ENCODE assay signal across 18 cellular contexts in genomic region chr17:59757881-59758385, GRCh38. TPM values are rescaled to one million over a fixed set of nuclear protein-coding genes. Genes with fewer than 3 reads are reported as not detected.
DNase-seq lines count a peak whose midpoint lies in the region; ATAC-seq and TF ChIP-seq lines count a peak whose summit lies in the region.
"Had no signal": no experiment of that assay in that cellular context is flagged by ENCODE, and none has a peak within 500 bp of the region (broad histone marks: within the 10 kb centered on the region; RNA-seq: fewer than 3 reads in every experiment).

No MANE protein-coding gene starts in this region.

- no peak for ATAC-seq in CD4-positive, CD25-positive, alpha-beta regulatory T cell (ENCODE audit: low read depth in 2 of 2)
- ATAC-seq in activated naive CD4-positive, alpha-beta T cell treated with anti-CD3 and anti-CD28 coated beads, Interleukin-2, amount 50 U/mL, for 72 hours = no peak
- ATAC-seq in naive thymus-derived CD4-positive, alpha-beta T cell = no peak
- ATAC-seq: left lobe of liver had no signal

- H3K4me1 ChIP-seq in CD4-positive, CD25-positive, alpha-beta regulatory T cell (ENCODE audit: control insufficient read depth, insufficient read depth, low read length, poor library complexity, severe bottlenecking) = peaks cover 45% of the 10 kb centered on the region
- H3K4me1 ChIP-seq in naive thymus-derived CD4-positive, alpha-beta T cell (ENCODE audit: control insufficient read depth in 2 of 2, insufficient read depth in 2 of 2, low read length in 2 of 2) = peaks cover 0 to 5% of the 10 kb centered on the region in 2 donors

- peaks cover 42 to 78% (median 54%) of the 10 kb centered on the region in 4 donors for H3K4me1 Mint-ChIP-seq in CD4-positive, CD25-positive, alpha-beta regulatory T cell
- H3K4me1 Mint-ChIP-seq in nephron = peaks cover 37% of the 10 kb centered on the region
- peaks cover 14 to 69% (median 30%) of the 10 kb centered on the region in 7 donors for H3K4me1 Mint-ChIP-seq in naive thymus-derived CD4-positive, alpha-beta T cell

- CTCF ChIA-PET in naive thymus-derived CD4-positive, alpha-beta T cell (lab: Charles Lee) = no interaction called here

- no peak overlapping the region for H3K4me3 ChIP-seq in CD4-positive, CD25-positive, alpha-beta regulatory T cell (ENCODE audit: low read depth, low read length)
- H3K4me3 ChIP-seq in H7 (ENCODE audit: insufficient read depth, low read depth, low read length) = no peak overlapping the region
- H3K4me3 ChIP-seq in naive thymus-derived CD4-positive, alpha-beta T cell (ENCODE audit: low read length) = no peak overlapping the region
- H3K4me3 ChIP-seq: BLaER1 treated with 17β-estradiol and CSF1 and Interleukin-3, amounts not matched to agents 10 nM and 100 nM; SJSA1; testis had no signal

- POLR2A ChIA-PET in naive thymus-derived CD4-positive, alpha-beta T cell (lab: Charles Lee) = interaction anchor here (0.6 kb wide), 1 partner anchor 683 kb away, joined by 4 read pairs; no protein-coding TSS in a partner anchor

- peaks cover 15% of the 10 kb centered on the region for H3K36me3 Mint-ChIP-seq in CD4-positive, CD25-positive, alpha-beta regulatory T cell
- H3K36me3 Mint-ChIP-seq in activated naive CD4-positive, alpha-beta T cell treated with anti-CD3 and anti-CD28 coated beads, Interleukin-2, amount 50 U/mL, for 72 hours = peaks cover 37 to 58% of the 10 kb centered on the region in 2 donors
- peaks cover 32% of the 10 kb centered on the region for H3K36me3 Mint-ChIP-seq in nephron (ENCODE audit: low read depth)
- peaks cover 15 to 41% (median 24%) of the 10 kb centered on the region in 5 donors for H3K36me3 Mint-ChIP-seq in naive thymus-derived CD4-positive, alpha-beta T cell

- H3K9me3 ChIP-seq in CD4-positive, CD25-positive, alpha-beta regulatory T cell (ENCODE audit: control insufficient read depth in 2 of 2, low read length in 2 of 2) = peaks cover 2 to 5% of the 10 kb centered on the region in 2 experiments
- no peaks in the 10 kb centered on the region for H3K9me3 ChIP-seq in naive thymus-derived CD4-positive, alpha-beta T cell (ENCODE audit: control insufficient read depth in 2 of 3, low read length in 3 of 3)
- H3K9me3 ChIP-seq: SJSA1, testis had no signal

- peak overlapping the region; percentile 3 for H3K27ac ChIP-seq in CD4-positive, CD25-positive, alpha-beta regulatory T cell (ENCODE audit: insufficient read depth, low read length, poor library complexity, severe bottlenecking)
- no peak overlapping the region for H3K27ac ChIP-seq in naive thymus-derived CD4-positive, alpha-beta T cell (ENCODE audit: low read depth, low read length)
- H3K27ac ChIP-seq: 22Rv1; BLaER1 treated with 17β-estradiol and CSF1 and Interleukin-3, amounts not matched to agents 10 nM and 100 nM; HL-60; KMS-11; testis had no signal

- H3K4me3 Mint-ChIP-seq in CD4-positive, CD25-positive, alpha-beta regulatory T cell = peak overlapping the region in 2 of 4 donors; percentile 3 to 63
- no peak overlapping the region for H3K4me3 Mint-ChIP-seq in nephron
- H3K4me3 Mint-ChIP-seq in naive thymus-derived CD4-positive, alpha-beta T cell = peak overlapping the region in 1 of 10 donors; percentile 3

- H3K27me3 Mint-ChIP-seq in CD4-positive, CD25-positive, alpha-beta regulatory T cell = no peaks in the 10 kb centered on the region
- H3K27me3 Mint-ChIP-seq in nephron (ENCODE audit: low read depth) = no peaks in the 10 kb centered on the region
- H3K27me3 Mint-ChIP-seq in naive thymus-derived CD4-positive, alpha-beta T cell = no peaks in the 10 kb centered on the region

- H3K36me3 ChIP-seq in CD4-positive, CD25-positive, alpha-beta regulatory T cell (ENCODE audit: control insufficient read depth, insufficient read depth, low read length) = no peaks in the 10 kb centered on the region
- no peaks in the 10 kb centered on the region for H3K36me3 ChIP-seq in H7 (replicated peaks; ENCODE audit: control insufficient read depth, insufficient read depth, low read length)
- no peaks in the 10 kb centered on the region for H3K36me3 ChIP-seq in naive thymus-derived CD4-positive, alpha-beta T cell (ENCODE audit: control insufficient read depth in 2 of 3, insufficient read depth in 3 of 3, low read length in 3 of 3)

- no peak for TF ChIP-seq CTCF in nephron (IDR thresholded peaks at IDR 0.05; ENCODE audit: unreplicated experiment in 3 of 3)

- H3K9me3 Mint-ChIP-seq in CD4-positive, CD25-positive, alpha-beta regulatory T cell = peaks cover 0 to 6% (median 0%) of the 10 kb centered on the region in 7 donors
- peaks cover 5% of the 10 kb centered on the region in 2 donors for H3K9me3 Mint-ChIP-seq in activated naive CD4-positive, alpha-beta T cell treated with anti-CD3 and anti-CD28 coated beads, Interleukin-2, amount 50 U/mL, for 72 hours
- H3K9me3 Mint-ChIP-seq in nephron = peaks cover 4% of the 10 kb centered on the region
- peaks cover 0 to 7% (median 4%) of the 10 kb centered on the region in 11 donors for H3K9me3 Mint-ChIP-seq in naive thymus-derived CD4-positive, alpha-beta T cell

- H3K27me3 ChIP-seq in CD4-positive, CD25-positive, alpha-beta regulatory T cell (ENCODE audit: control insufficient read depth, insufficient read depth, low read length) = no peaks in the 10 kb centered on the region
- H3K27me3 ChIP-seq in H7 (ENCODE audit: control insufficient read depth, insufficient read depth, low read length) = no peaks in the 10 kb centered on the region
- no peaks in the 10 kb centered on the region for H3K27me3 ChIP-seq in naive thymus-derived CD4-positive, alpha-beta T cell (ENCODE audit: control insufficient read depth in 2 of 2, insufficient read depth in 2 of 2, low read length in 2 of 2)
- H3K27me3 ChIP-seq: BLaER1 treated with 17β-estradiol and CSF1 and Interleukin-3, amounts not matched to agents 10 nM and 100 nM; SJSA1; testis had no signal

- H3K27ac Mint-ChIP-seq in CD4-positive, CD25-positive, alpha-beta regulatory T cell = peak overlapping the region; percentile 11 to 51 (median 16)
- H3K27ac Mint-ChIP-seq in activated naive CD4-positive, alpha-beta T cell treated with anti-CD3 and anti-CD28 coated beads, Interleukin-2, amount 50 U/mL, for 72 hours = peak overlapping the region; percentile 78 to 100
- peak overlapping the region in 2 of 3 experiments; percentile 29 to 95 for H3K27ac Mint-ChIP-seq in nephron
- peak overlapping the region in 3 of 9 donors; percentile 26 to 62 (median 28) for H3K27ac Mint-ChIP-seq in naive thymus-derived CD4-positive, alpha-beta T cell

- intact Hi-C loops in naive thymus-derived CD4-positive, alpha-beta T cell (cut with micrococcal nuclease) = loop anchor here in 1 of 2 donors (10.0 kb wide), 1 partner anchor 347 kb away; no protein-coding TSS in a partner anchor

- DNase-seq in DMS 273 (lab: John Stamatoyannopoulos, UW; ENCODE audit: unreplicated experiment) (peak; percentile 56), DMS 273 treated with DMSO at 0.1 percent for 48 hours (lab: John Stamatoyannopoulos, UW) (no peak), hippocampal formation (lab: John Stamatoyannopoulos, UW) (no peak), H7 (no peak)
- DNase-seq in CD4-positive, CD25-positive, alpha-beta regulatory T cell = no peak
- DNase-seq in activated naive CD4-positive, alpha-beta T cell treated with anti-CD3 and anti-CD28 coated beads, Interleukin-2, amount 50 U/mL, for 72 hours (ENCODE audit: low spot score in 2 of 2) = no peak
- no peak for DNase-seq in naive thymus-derived CD4-positive, alpha-beta T cell
- DNase-seq: NCI-H1417; NCI-H510A; stimulated activated CD4-positive, alpha-beta T cell treated with anti-CD3 and anti-CD28 coated beads, Interleukin-15, amount 100 ng/mL, for 24 hours; testis had no signal

RNA-seq across cellular contexts. Expression of gene VMP1, which starts 50.5 kb away (rescaled TPM):
- 238 TPM for total RNA-seq in CD4-positive, CD25-positive, alpha-beta regulatory T cell
- 10 to 100 TPM; 50.3 to 84.2 (median 65.6) TPM for polyA plus RNA-seq in CD4-positive, CD25-positive, alpha-beta regulatory T cell
- 100 to 1,000 TPM; 344 to 725 TPM for total RNA-seq in activated naive CD4-positive, alpha-beta T cell treated with anti-CD3 and anti-CD28 coated beads, Interleukin-2, amount 50 U/mL, for 72 hours
- 64.2 and 67.4 TPM in 2 replicates for total RNA-seq in H7 (2014; rRNA removed; shearing (Covaris generic))
- 100 to 1,000 TPM in 2 of 5 experiments, 10 to 100 TPM in 3; 70.3 to 370 (median 82.5) TPM for total RNA-seq in naive thymus-derived CD4-positive, alpha-beta T cell
- 10 to 100 TPM; 42.0 to 48.4 TPM for polyA plus RNA-seq in naive thymus-derived CD4-positive, alpha-beta T cell

RNA-seq across cellular contexts. Expression of gene PTRH2, which starts 50.7 kb away (rescaled TPM):
- 8.4 TPM for total RNA-seq in CD4-positive, CD25-positive, alpha-beta regulatory T cell
- polyA plus RNA-seq in CD4-positive, CD25-positive, alpha-beta regulatory T cell = 10 to 100 TPM; 16.2 to 23.2 (median 21.4) TPM
- 10 to 100 TPM; 18.9 to 42.8 TPM for total RNA-seq in activated naive CD4-positive, alpha-beta T cell treated with anti-CD3 and anti-CD28 coated beads, Interleukin-2, amount 50 U/mL, for 72 hours
- total RNA-seq in H7 (2014; rRNA removed; shearing (Covaris generic)) = 16.4 and 18.6 TPM in 2 replicates
- 10 to 100 TPM in 3 of 5 experiments, 1 to 10 TPM in 2; 6.1 to 24.1 (median 15.0) TPM for total RNA-seq in naive thymus-derived CD4-positive, alpha-beta T cell
- 10 to 100 TPM; 17.9 to 25.1 TPM for polyA plus RNA-seq in naive thymus-derived CD4-positive, alpha-beta T cell
